Comparison of ENCODE assay signal across 17 cellular contexts in genomic region chr6:142361345-142361744, GRCh38. TPM values are rescaled to one million over a fixed set of nuclear protein-coding genes. Genes with fewer than 3 reads are reported as not detected.
DNase-seq lines count a peak whose midpoint lies in the region; ATAC-seq and TF ChIP-seq lines count a peak whose summit lies in the region.
"Had no signal": no experiment of that assay in that cellular context is flagged by ENCODE, and none has a peak within 500 bp of the region (broad histone marks: within the 10 kb centered on the region; RNA-seq: fewer than 3 reads in every experiment).

No MANE protein-coding gene starts in this region.

- H2BK5ac ChIP-seq in mesenchymal stem cell (ENCODE audit: low read depth, low read length, poor library complexity, severe bottlenecking), result no peak overlapping the region

- H3K27me3 ChIP-seq in SK-N-SH (ENCODE audit: insufficient read depth), result no peaks in the 10 kb centered on the region
- H3K27me3 ChIP-seq in Panc1 (ENCODE audit: control insufficient read depth, insufficient read depth, low read length), result no peaks in the 10 kb centered on the region
- no peaks in the 10 kb centered on the region for H3K27me3 ChIP-seq in mesenchymal stem cell (ENCODE audit: control insufficient read depth in 1 of 2, insufficient read depth in 1 of 2, low read length in 2 of 2)
- H3K27me3 ChIP-seq in adrenal gland, result no peaks in the 10 kb centered on the region

- H3K4me3 ChIP-seq in SK-N-SH (ENCODE audit: low read depth in 2 of 2, low read length in 1 of 2), result no peak overlapping the region
- H3K4me3 ChIP-seq in Panc1 (ENCODE audit: low read depth in 2 of 2, low read length in 2 of 2), result no peak overlapping the region
- no peak overlapping the region for H3K4me3 ChIP-seq in mesenchymal stem cell (ENCODE audit: insufficient read depth in 1 of 2, low read depth in 1 of 2, low read length in 2 of 2)
- H3K4me3 ChIP-seq in adrenal gland, result no peak overlapping the region

- in situ Hi-C loops in Panc1 (cut with HindIII; ENCODE audit: low pct_unique_long_range_greater_than_20kb, low sequenced_read_pairs), result no loop called here

- peaks cover 6% of the 10 kb centered on the region for H3K9me3 Mint-ChIP-seq in type B pancreatic cell
- H3K9me3 Mint-ChIP-seq: CD4-positive, alpha-beta memory T cell had no signal

- no peak overlapping the region for H2BK15ac ChIP-seq in mesenchymal stem cell (ENCODE audit: low read depth, poor library complexity, severe bottlenecking)

- peak overlapping the region; percentile 9 to 81 for H3K18ac ChIP-seq in mesenchymal stem cell (ENCODE audit: low read depth in 1 of 2, low read length in 2 of 2)

- peak overlapping the region; percentile 7 for H2AK5ac ChIP-seq in mesenchymal stem cell (ENCODE audit: low read length, severe bottlenecking)

- peak overlapping the region; percentile 16; the same call in 1 of the 2 replicates for H3K9ac ChIP-seq in SK-N-SH
- H3K9ac ChIP-seq in mesenchymal stem cell (ENCODE audit: low read length), result no peak overlapping the region

- no peaks in the 10 kb centered on the region for H3K36me3 Mint-ChIP-seq in type B pancreatic cell
- H3K36me3 Mint-ChIP-seq: CD4-positive, alpha-beta memory T cell had no signal

- TF ChIP-seq EP300 in SK-N-SH (IDR thresholded peaks at IDR 0.05; ENCODE audit: borderline replicate concordance in 1 of 2, low read depth in 1 of 2, low read length in 1 of 2), result no peak

- no peak for TF ChIP-seq RAD21 in SK-N-SH (IDR thresholded peaks at IDR 0.05; ENCODE audit: low read length)

- H4K91ac ChIP-seq in mesenchymal stem cell (ENCODE audit: low read length), result no peak overlapping the region

- H3K14ac ChIP-seq in mesenchymal stem cell (ENCODE audit: low read length in 2 of 2), result no peak overlapping the region

- H3K23ac ChIP-seq in mesenchymal stem cell (ENCODE audit: low read length in 2 of 2), result no peak overlapping the region

- CTCF ChIA-PET in SK-N-SH (lab: Yijun Ruan, JAX), result no interaction called here
- CTCF ChIA-PET in Panc1 (lab: Charles Lee), result no interaction called here

- H3K9me3 ChIP-seq in SK-N-SH, result no peaks in the 10 kb centered on the region
- no peaks in the 10 kb centered on the region for H3K9me3 ChIP-seq in Panc1 (ENCODE audit: control insufficient read depth, insufficient read depth, low read depth, low read length)
- no peaks in the 10 kb centered on the region for H3K9me3 ChIP-seq in mesenchymal stem cell (ENCODE audit: control insufficient read depth, low read length)
- no peaks in the 10 kb centered on the region for H3K9me3 ChIP-seq in adrenal gland (replicated peaks in 1 of 3)

- no peak overlapping the region for H2BK120ac ChIP-seq in mesenchymal stem cell (ENCODE audit: low read depth, low read length)

- no peaks in the 10 kb centered on the region for H4K20me1 ChIP-seq in SK-N-SH (ENCODE audit: insufficient read depth)

- H3K79me2 ChIP-seq in SK-N-SH (ENCODE audit: insufficient read depth), result peaks cover 85% of the 10 kb centered on the region

- no peak overlapping the region for H4K8ac ChIP-seq in mesenchymal stem cell (ENCODE audit: low read length)

- DNase-seq in SK-N-SH (no peak), Panc1 (ENCODE audit: low read depth, low spot score) (no peak), mesenchymal stem cell (peak; percentile 86), type B pancreatic cell (ENCODE audit: extremely low spot score, unreplicated experiment) (no peak), adrenal gland (no peak), HUDEP-2 (lab: John Stamatoyannopoulos, UW; ENCODE audit: unreplicated experiment in 76 of 76) (no peak)
- DNase-seq: CD4-positive, alpha-beta memory T cell; DMS79; NCI-H1105 treated with DMSO at 0.1 percent for 48 hours; NCI-H1694 treated with DMSO at 0.1 percent for 48 hours; NCI-H69; NK-92 treated with Interleukin-12 subunit alpha and Interleukin-12 subunit beta, amount 100 ng/mL, for 24 hours; RPMI8226 had no signal

- H3K4me1 ChIP-seq in SK-N-SH (ENCODE audit: control insufficient read depth in 1 of 2, insufficient read depth in 2 of 2, low read depth in 1 of 2, low read length in 1 of 2), result peaks cover 0 to 4% of the 10 kb centered on the region in 2 experiments; a peak in 2 of 4 replicates
- H3K4me1 ChIP-seq in Panc1 (ENCODE audit: control insufficient read depth, insufficient read depth, low read length), result peaks cover 85% of the 10 kb centered on the region
- peaks cover 4% of the 10 kb centered on the region for H3K4me1 ChIP-seq in mesenchymal stem cell (ENCODE audit: control insufficient read depth, insufficient read depth, low read depth, low read length)
- no peaks in the 10 kb centered on the region for H3K4me1 ChIP-seq in adrenal gland (replicated peaks in 1 of 2)

- TF ChIP-seq CTCF in SK-N-SH (IDR thresholded peaks at IDR 0.05) (no peak), Panc1 (IDR thresholded peaks at IDR 0.05) (no peak), type B pancreatic cell (conservative IDR thresholded peaks at IDR 0.05) (no peak), adrenal gland (IDR thresholded peaks at IDR 0.05) (no peak)

- H2AFZ ChIP-seq in SK-N-SH (ENCODE audit: low read depth) (no peak overlapping the region), mesenchymal stem cell (ENCODE audit: low read depth, low read length) (no peak overlapping the region)

- ATAC-seq in SK-N-SH treated with all-trans-retinoic acid at 6 μM for 48 hours (no peak; the same call in 2 of the 3 replicates), Panc1 (no peak), GM21447 (IDR thresholded peaks at IDR 0.05; ENCODE audit: unreplicated experiment) (no peak)

- H3K27ac ChIP-seq in SK-N-SH (ENCODE audit: low read depth in 2 of 2, low read length in 1 of 2) (peak overlapping the region; percentile 60 to 87; a peak in 3 of 4 replicates), Panc1 (ENCODE audit: low read length) (peak overlapping the region; percentile 100), mesenchymal stem cell (ENCODE audit: low read length, poor library complexity, severe bottlenecking) (peak overlapping the region; percentile 12), adrenal gland (no peak overlapping the region)
- H3K27ac ChIP-seq: 22Rv1 had no signal

- peaks cover 15% of the 10 kb centered on the region for H3K4me1 Mint-ChIP-seq in type B pancreatic cell (ENCODE audit: unreplicated experiment)

- no TSS peak for BruUV-seq in Panc1 (replicated peaks; lab: Mats Ljungman, UMichigan)

- H3K4me3 Mint-ChIP-seq in type B pancreatic cell, result no peak overlapping the region
- H3K4me3 Mint-ChIP-seq: CD4-positive, alpha-beta memory T cell had no signal

- H2BK12ac ChIP-seq in mesenchymal stem cell (ENCODE audit: low read length in 2 of 2), result no peak overlapping the region

- 0 out of 2 replicates have a peak overlapping the region, but pooled peaks have one; percentile 29 for H3K4me2 ChIP-seq in SK-N-SH
- no peak overlapping the region for H3K4me2 ChIP-seq in mesenchymal stem cell (ENCODE audit: low read length, poor library complexity, severe bottlenecking)

- H3K4ac ChIP-seq in mesenchymal stem cell (ENCODE audit: low read depth in 1 of 2, low read length in 2 of 2), result peak overlapping the region in 1 of 2 experiments; percentile 7

- intact Hi-C loops in Panc1 (cut with micrococcal nuclease; ENCODE audit: unreplicated experiment), result no loop called here
- intact Hi-C loops in adrenal gland (cut with DNase I), result no loop called here

- WGBS in SK-N-SH (ENCODE audit: low lambda C conversion rate), result 60% methylated on average over 5 of the region's 5 CpGs
- whole genome bisulfite sequencing in mesenchymal stem cell, result 40% methylated on average over 5 of the region's 5 CpGs
- WGBS in adrenal gland, 4 donors, result 78 to 90% (median 81%) methylated on average over 5 of the region's 5 CpGs

- H3F3A ChIP-seq in SK-N-SH (replicated peaks; ENCODE audit: insufficient read depth), result peaks cover 50% of the 10 kb centered on the region

- POLR2A ChIA-PET in SK-N-SH (lab: Yijun Ruan, JAX), result no interaction called here
- POLR2A ChIA-PET in Panc1 (lab: Charles Lee), result no interaction called here

- H3K36me3 ChIP-seq in SK-N-SH (replicated peaks in 1 of 2; ENCODE audit: control insufficient read depth in 1 of 2, insufficient read depth in 2 of 2, low read length in 1 of 2) (no peaks in the 10 kb centered on the region), Panc1 (ENCODE audit: control insufficient read depth, insufficient read depth, low read length) (no peaks in the 10 kb centered on the region; the same call in 1 of the 2 replicates), mesenchymal stem cell (ENCODE audit: control insufficient read depth in 1 of 2, insufficient read depth in 2 of 2, low read depth in 1 of 2, low read length in 2 of 2) (no peaks in the 10 kb centered on the region), adrenal gland (replicated peaks in 1 of 2) (no peaks in the 10 kb centered on the region)

- H3K79me1 ChIP-seq in mesenchymal stem cell (replicated peaks; ENCODE audit: low read length, poor library complexity, severe bottlenecking), result no peaks in the 10 kb centered on the region

- no peak for TF ChIP-seq POLR2A in adrenal gland (IDR thresholded peaks at IDR 0.05)

- H3K27me3 Mint-ChIP-seq in type B pancreatic cell, result no peaks in the 10 kb centered on the region

- no peaks in the 10 kb centered on the region for H3K9me2 ChIP-seq in SK-N-SH

- peak overlapping the region; percentile 73 for H3K27ac Mint-ChIP-seq in type B pancreatic cell
- H3K27ac Mint-ChIP-seq: CD4-positive, alpha-beta memory T cell had no signal

TF ChIP-seq in SK-N-SH, 30 proteins besides CTCF, POLR2A, EP300 and RAD21 (continues in another document):
- TF ChIP-seq TCF12 (IDR thresholded peaks at IDR 0.05), result no peak
- TF ChIP-seq JUND (IDR thresholded peaks at IDR 0.05), result no peak
- no peak for TF ChIP-seq SIN3A (IDR thresholded peaks at IDR 0.05; ENCODE audit: borderline replicate concordance, low read depth, low read length)
- TF ChIP-seq MAX (IDR thresholded peaks at IDR 0.05; ENCODE audit: low read depth), result no peak

TF ChIP-seq in SK-N-SH treated with all-trans-retinoic acid at 6 μM for 48 hours, 23 proteins besides CTCF, POLR2A, EP300 and RAD21:
- no peak for TF ChIP-seq ZFP30 (CRISPR knock-in tag; IDR thresholded peaks at IDR 0.05)

RNA-seq across cellular contexts. Expression of gene ADGRG6, which starts 59.5 kb away (rescaled TPM):
- 61.5 and 91.8 TPM in 2 replicates for polyA plus RNA-seq in SK-N-SH (2012; rRNA removed)
- polyA plus RNA-seq in SK-N-SH (2012; cell fraction: cytosol; rRNA removed), result 83.4 and 84.3 TPM in 2 replicates
- polyA plus RNA-seq in SK-N-SH (2012; cell fraction: nucleus; rRNA removed), result 78.5 and 178 TPM in 2 replicates
- 259 TPM for total RNA-seq in Panc1 (2021; ENCODE audit: unreplicated experiment)
- 87.8 TPM for polyA plus RNA-seq in Panc1 (2012; ENCODE audit: insufficient read length)
- polyA plus RNA-seq in mesenchymal stem cell (2013, experiment 1 of 2), result 32.6 TPM
- polyA plus RNA-seq in mesenchymal stem cell (2013, experiment 2 of 2), result 33.3 TPM
- 26.7 and 72.3 TPM in 2 replicates for total RNA-seq in type B pancreatic cell (ENCODE audit: low replicate concordance)
- 10 to 100 TPM in 2 of 8 donors, 1 to 10 TPM in 6; 3.7 to 24.6 (median 7.1) TPM for total RNA-seq in adrenal gland
- polyA plus RNA-seq in adrenal gland, result 1 to 10 TPM in 2 of 3 donors, under 1 TPM in 1; 0.72 to 2.0 (median 1.0) TPM
- total RNA-seq: OCI-LY7 had no signal
- polyA plus RNA-seq: CD4-positive, alpha-beta memory T cell had no signal

Comparison
In these comparisons a context has a peak if more than half of its experiments do, and no peak if none do; other contexts are left out.
1. H3K27ac ChIP-seq: peak in SK-N-SH (2 of 2), Panc1 (single experiment) and mesenchymal stem cell (single experiment); none in adrenal gland (0 of 5).